ENCODE assay signal across 10 cellular contexts in genomic region chr3:128432898-128433629, GRCh38. TPM values are rescaled to one million over a fixed set of nuclear protein-coding genes. Genes with fewer than 3 reads are reported as not detected.
A peak's percentile ranks its signal among the peaks of the same experiment; 100 is the strongest.
DNase-seq lines count a peak whose midpoint lies in the region; ATAC-seq, FAIRE-seq and TF ChIP-seq lines count a peak whose summit lies in the region.
"Had no signal": no experiment of that assay in that cellular context is flagged by ENCODE, and none has a peak within 500 bp of the region (broad histone marks: within the 10 kb centered on the region; RNA-seq: fewer than 3 reads in every experiment).

No MANE protein-coding gene starts in this region.

- H3K4me2 ChIP-seq in HepG2 (ENCODE audit: low read depth, low read length), result peak overlapping the region; percentile 80

- no peaks in the 10 kb centered on the region for H4K20me1 ChIP-seq in HepG2 (ENCODE audit: insufficient read depth, low read length)

- H3K27me3 ChIP-seq in HepG2 (ENCODE audit: control insufficient read depth in 1 of 2, insufficient read depth in 2 of 2, low read length in 2 of 2) (peaks cover 18 to 72% of the 10 kb centered on the region in 2 experiments), right lobe of liver (peaks cover 0 to 4% of the 10 kb centered on the region in 2 donors), adipocyte (replicated peaks; ENCODE audit: control insufficient read depth, insufficient read depth, low read length) (peaks cover 55% of the 10 kb centered on the region), left lung (peaks cover 22 to 74% of the 10 kb centered on the region in 2 donors)

- H2AFZ ChIP-seq in HepG2 (ENCODE audit: low read length), result no peak overlapping the region

- TF ChIP-seq POLR2A in HepG2 (IDR thresholded peaks at IDR 0.05; ENCODE audit: insufficient read depth in 1 of 2, low read depth in 2 of 2, low read length in 2 of 2) (no peak), right lobe of liver (IDR thresholded peaks at IDR 0.05) (no peak), GM12891 (IDR thresholded peaks at IDR 0.05; ENCODE audit: low read depth, low read length) (no peak), GM18505 (IDR thresholded peaks at IDR 0.05; ENCODE audit: borderline replicate concordance, extremely low read depth, insufficient read depth, insufficient read length) (no peak)

- DNase-seq in HepG2 (ENCODE audit: low spot score), result no peak
- no peak for DNase-seq in right lobe of liver
- peak; percentile 48 for DNase-seq in adipocyte (ENCODE audit: low read depth)
- peak in 1 of 2 donors; percentile 76 for DNase-seq in left lung
- no peak for DNase-seq in GM12891 (ENCODE audit: insufficient read length, low spot score)
- DNase-seq in NCI-H2029 (lab: John Stamatoyannopoulos, UW), result no peak
- DNase-seq: GDM1 had no signal

- TF ChIP-seq EP300 in HepG2 (IDR thresholded peaks at IDR 0.05; ENCODE audit: low read depth in 2 of 2, low read length in 2 of 2), result no peak
- TF ChIP-seq EP300 in HepG2 (CRISPR knock-in tag; IDR thresholded peaks at IDR 0.05; ENCODE audit: borderline replicate concordance), result no peak

- TF ChIP-seq CTCF in HepG2 (CRISPR knock-in tag; IDR thresholded peaks at IDR 0.05), result peak; percentile 43
- no peak for TF ChIP-seq CTCF in right lobe of liver (IDR thresholded peaks at IDR 0.05)
- TF ChIP-seq CTCF in left lung (IDR thresholded peaks at IDR 0.05), result no peak

- WGBS in HepG2 (ENCODE audit: low lambda C conversion rate), result no CpG with 5 or more reads among the region's 58 CpGs
- WGBS in right lobe of liver (ENCODE audit: insufficient coverage, low coverage, low lambda C conversion rate, missing lambda C conversion rate), result no CpG with 5 or more reads among the region's 58 CpGs

- FAIRE-seq in HepG2 (lab: Jason Lieb, UNC), result no peak
- FAIRE-seq in GM12891 (lab: Jason Lieb, UNC), result no peak

- H3K36me3 ChIP-seq in HepG2 (replicated peaks in 1 of 2; ENCODE audit: control insufficient read depth in 1 of 2, insufficient read depth in 2 of 2, low read length in 2 of 2), result no peaks in the 10 kb centered on the region
- no peaks in the 10 kb centered on the region for H3K36me3 ChIP-seq in right lobe of liver
- H3K36me3 ChIP-seq in adipocyte (ENCODE audit: control insufficient read depth, insufficient read depth, low read length, severe bottlenecking), result no peaks in the 10 kb centered on the region
- H3K36me3 ChIP-seq in left lung, result no peaks in the 10 kb centered on the region

- in situ Hi-C loops in HepG2 (cut with HindIII; ENCODE audit: extremely low pct_ligation_motif_present, low pct_unique_long_range_greater_than_20kb), result no loop called here

- TF ChIP-seq RAD21 in HepG2 (CRISPR knock-in tag; IDR thresholded peaks at IDR 0.05), result no peak

- POLR2A ChIA-PET in HepG2 (lab: Yijun Ruan, JAX), result no interaction called here

- peak; percentile 43 for ATAC-seq in HepG2
- ATAC-seq in right lobe of liver, result no peak
- peak; percentile 38 for ATAC-seq in left lung
- no peak for ATAC-seq in GM18505 (IDR thresholded peaks at IDR 0.05; ENCODE audit: unreplicated experiment)
- ATAC-seq in GM21825 (IDR thresholded peaks at IDR 0.05; ENCODE audit: unreplicated experiment), result no peak

- H3K27ac ChIP-seq in HepG2 (ENCODE audit: extremely low read length, insufficient read depth, low read length), result no peak overlapping the region
- H3K27ac ChIP-seq in right lobe of liver, result no peak overlapping the region
- no peak overlapping the region for H3K27ac ChIP-seq in left lung

- intact Hi-C loops in HepG2 (cut with micrococcal nuclease; ENCODE audit: unreplicated experiment) (no loop called here), right lobe of liver (cut with DNase I) (no loop called here), left lung (cut with DNase I) (no loop called here)

- CTCF ChIA-PET in HepG2 (lab: Yijun Ruan, JAX; ENCODE audit: low intra/inter-chr PET ratio, low total read pairs), result no interaction called here

- 0 out of 2 replicates have a peak, but pooled peaks cover 7% of the 10 kb centered on the region for H3K4me1 ChIP-seq in HepG2 (ENCODE audit: insufficient read depth, low read length)
- H3K4me1 ChIP-seq in right lobe of liver, result peaks cover 0 to 7% (median 0%) of the 10 kb centered on the region in 4 donors
- peaks cover 3% of the 10 kb centered on the region for H3K4me1 ChIP-seq in adipocyte (ENCODE audit: control insufficient read depth, insufficient read depth, low read length)
- H3K4me1 ChIP-seq in left lung, result peaks cover 5 to 12% of the 10 kb centered on the region in 2 donors

- BruUV-seq in HepG2 (replicated peaks; lab: Mats Ljungman, UMichigan), result no TSS peak

- no peaks in the 10 kb centered on the region for H3K9me3 ChIP-seq in HepG2 (ENCODE audit: low read length)
- no peaks in the 10 kb centered on the region for H3K9me3 ChIP-seq in right lobe of liver
- H3K9me3 ChIP-seq in adipocyte (ENCODE audit: control insufficient read depth, low read length), result no peaks in the 10 kb centered on the region
- no peaks in the 10 kb centered on the region for H3K9me3 ChIP-seq in left lung

- no peaks in the 10 kb centered on the region for H3K79me2 ChIP-seq in HepG2 (ENCODE audit: insufficient read depth, low read length)

- peak overlapping the region; percentile 39 to 64 (median 43); a peak in 5 of 6 replicates for H3K4me3 ChIP-seq in HepG2 (replicated peaks in 1 of 3; ENCODE audit: insufficient read depth in 1 of 3, low read depth in 2 of 3, low read length in 3 of 3)
- H3K4me3 ChIP-seq in right lobe of liver, result peak overlapping the region in 1 of 3 donors; percentile 19
- H3K4me3 ChIP-seq in adipocyte (ENCODE audit: low read length), result no peak overlapping the region
- peak overlapping the region; percentile 13 to 15 for H3K4me3 ChIP-seq in left lung

- H3K9ac ChIP-seq in HepG2 (ENCODE audit: insufficient read depth, low read depth, low read length), result no peak overlapping the region
- no peak overlapping the region for H3K9ac ChIP-seq in adipocyte (ENCODE audit: low read length)

TF ChIP-seq in GM12891, 5 proteins besides CTCF, POLR2A, EP300 and RAD21:
- no peak for TF ChIP-seq SPI1 (IDR thresholded peaks at IDR 0.05; ENCODE audit: low read depth, low read length)
- no peak for TF ChIP-seq TAF1 (IDR thresholded peaks at IDR 0.05; ENCODE audit: low read depth, low read length)
- TF ChIP-seq PAX5 (IDR thresholded peaks at IDR 0.05; ENCODE audit: insufficient read depth, low read length, severe bottlenecking), result no peak
- no peak for TF ChIP-seq POU2F2 (IDR thresholded peaks at IDR 0.05; ENCODE audit: low read depth, low read length)
- TF ChIP-seq POLR2AphosphoS5 (IDR thresholded peaks at IDR 0.05; ENCODE audit: low read depth, low read length), result no peak

RNA-seq across cellular contexts. Expression of gene DNAJB8, which starts 33.6 kb away (rescaled TPM):
- total RNA-seq in HepG2 (2016; rRNA removed; fragmentation: Illumina TruSeq; extraction: Trizol) (not detected in 2 replicates), right lobe of liver (not detected), left lung (not detected)
- total RNA-seq in HepG2 (2016; cell fraction: cytosol; rRNA removed; fragmentation: Illumina TruSeq; extraction: Trizol; ENCODE audit: low read depth), result not detected in 2 replicates
- total RNA-seq in HepG2 (2016; cell fraction: insoluble cytoplasmic fraction; rRNA removed; fragmentation: Illumina TruSeq; extraction: Trizol), result not detected in 2 replicates
- total RNA-seq in HepG2 (2016; cell fraction: membrane; rRNA removed; fragmentation: Illumina TruSeq; extraction: Trizol), result not detected in 2 replicates
- total RNA-seq in HepG2 (2016; cell fraction: nucleus; rRNA removed; fragmentation: Illumina TruSeq; extraction: Trizol), result not detected in 2 replicates
- polyA plus RNA-seq in HepG2 (2011; rRNA removed), result not detected in 2 replicates
- not detected in 2 replicates for polyA plus RNA-seq in HepG2 (2011; cell fraction: cytosol; rRNA removed)
- polyA plus RNA-seq in HepG2 (2011; cell fraction: nucleus; rRNA removed), result not detected in 2 replicates
- polyA plus RNA-seq in HepG2 (2012), result not detected in 2 replicates
- not detected in 2 replicates for polyA plus RNA-seq in HepG2 (2016; cell fraction: cytosol; fragmentation: Illumina TruSeq; extraction: Trizol; ENCODE audit: low read depth)
- not detected in 2 replicates for polyA plus RNA-seq in HepG2 (2016; cell fraction: insoluble cytoplasmic fraction; fragmentation: Illumina TruSeq; extraction: Trizol; ENCODE audit: low read depth)
- polyA plus RNA-seq in HepG2 (2016; cell fraction: membrane; fragmentation: Illumina TruSeq; extraction: Trizol; ENCODE audit: low read depth), result not detected in 2 replicates
- not detected in 2 replicates for polyA plus RNA-seq in HepG2 (2016; cell fraction: nucleus; fragmentation: Illumina TruSeq; extraction: Trizol; ENCODE audit: insufficient read depth, low read depth)
- not detected in 2 replicates for polyA minus RNA-seq in HepG2 (2011; rRNA and poly(A)+ RNA removed; ENCODE audit: low replicate concordance)
- not detected in 2 replicates for polyA minus RNA-seq in HepG2 (2011; cell fraction: cytosol; rRNA and poly(A)+ RNA removed)
- not detected in 2 replicates for polyA minus RNA-seq in HepG2 (2011; cell fraction: nucleus; rRNA and poly(A)+ RNA removed)
- polyA plus RNA-seq in GM12891 (2012; ENCODE audit: low read depth, missing spikeins), result not detected
- polyA plus RNA-seq: adipose tissue had no signal

RNA-seq across cellular contexts. Expression of gene GATA2, which starts 59.9 kb away (rescaled TPM):
- total RNA-seq in HepG2 (2016; rRNA removed; fragmentation: Illumina TruSeq; extraction: Trizol) (4.7 and 6.2 TPM in 2 replicates), right lobe of liver (1 to 10 TPM in 2 of 6 experiments, under 1 TPM in 4; 0.60 to 1.3 (median 0.76) TPM), left lung (10 to 100 TPM; 16.5 to 43.0 TPM)
- 1.6 and 1.7 TPM in 2 replicates for total RNA-seq in HepG2 (2016; cell fraction: cytosol; rRNA removed; fragmentation: Illumina TruSeq; extraction: Trizol; ENCODE audit: low read depth)
- 3.4 and 6.3 TPM in 2 replicates for total RNA-seq in HepG2 (2016; cell fraction: insoluble cytoplasmic fraction; rRNA removed; fragmentation: Illumina TruSeq; extraction: Trizol)
- total RNA-seq in HepG2 (2016; cell fraction: membrane; rRNA removed; fragmentation: Illumina TruSeq; extraction: Trizol), result 4.7 and 5.3 TPM in 2 replicates
- total RNA-seq in HepG2 (2016; cell fraction: nucleus; rRNA removed; fragmentation: Illumina TruSeq; extraction: Trizol), result 5.3 and 7.2 TPM in 2 replicates
- 3.4 and 3.5 TPM in 2 replicates for polyA plus RNA-seq in HepG2 (2011; rRNA removed)
- polyA plus RNA-seq in HepG2 (2011; cell fraction: cytosol; rRNA removed), result 2.0 and 3.5 TPM in 2 replicates
- polyA plus RNA-seq in HepG2 (2011; cell fraction: nucleus; rRNA removed), result 9.7 and 17.3 TPM in 2 replicates
- 2.2 and 2.3 TPM in 2 replicates for polyA plus RNA-seq in HepG2 (2012)
- polyA plus RNA-seq in HepG2 (2016; cell fraction: cytosol; fragmentation: Illumina TruSeq; extraction: Trizol; ENCODE audit: low read depth), result 1.4 and 2.2 TPM in 2 replicates
- polyA plus RNA-seq in HepG2 (2016; cell fraction: insoluble cytoplasmic fraction; fragmentation: Illumina TruSeq; extraction: Trizol; ENCODE audit: low read depth), result 9.5 and 11.1 TPM in 2 replicates
- polyA plus RNA-seq in HepG2 (2016; cell fraction: membrane; fragmentation: Illumina TruSeq; extraction: Trizol; ENCODE audit: low read depth), result 4.3 and 4.5 TPM in 2 replicates
- 16.4 and 19.9 TPM in 2 replicates for polyA plus RNA-seq in HepG2 (2016; cell fraction: nucleus; fragmentation: Illumina TruSeq; extraction: Trizol; ENCODE audit: insufficient read depth, low read depth)
- polyA minus RNA-seq in HepG2 (2011; rRNA and poly(A)+ RNA removed; ENCODE audit: low replicate concordance), result 4.7 and 24.9 TPM in 2 replicates
- 3.4 and 3.9 TPM in 2 replicates for polyA minus RNA-seq in HepG2 (2011; cell fraction: cytosol; rRNA and poly(A)+ RNA removed)
- polyA minus RNA-seq in HepG2 (2011; cell fraction: nucleus; rRNA and poly(A)+ RNA removed), result 1.2 and 5.0 TPM in 2 replicates
- 0.06 TPM for polyA plus RNA-seq in GM12891 (2012; ENCODE audit: low read depth, missing spikeins)

Comparison
In these comparisons a context has a peak if more than half of its experiments do, and no peak if none do; other contexts are left out.
1. ATAC-seq: peak in HepG2 (single experiment) and left lung (single experiment); none in right lobe of liver (0 of 4), GM18505 (single experiment) and GM21825 (single experiment).